34 cellular contexts compared by ENCODE assay signal in the genomic region with DNA sequence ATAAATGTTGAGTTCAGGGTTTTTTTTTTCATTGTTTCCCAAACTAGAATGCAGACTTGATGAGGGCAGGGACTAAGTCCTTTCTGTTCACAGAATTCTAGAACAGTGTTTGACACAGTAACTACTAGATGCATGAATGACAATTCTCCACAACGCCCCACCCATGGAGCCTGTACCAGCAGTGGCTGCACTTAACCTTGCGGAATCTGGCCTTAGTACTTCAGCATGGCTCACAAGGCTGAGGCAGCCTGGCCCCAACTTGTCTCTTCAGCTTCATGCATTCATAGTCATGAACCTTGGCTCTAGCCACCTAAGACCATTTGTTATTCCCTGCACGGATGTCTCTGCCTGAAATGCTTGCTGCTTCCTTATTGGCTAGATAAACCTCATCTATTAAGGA. TPM values are rescaled to one million over a fixed set of nuclear protein-coding genes. Genes with fewer than 3 reads are reported as not detected.
"Had no signal": no experiment of that assay in that cellular context is flagged by ENCODE, and none has a peak within 500 bp of the region (broad histone marks: within the 10 kb centered on the region; RNA-seq: fewer than 3 reads in every experiment).

No MANE protein-coding gene starts in this region.

- H3K36me3 ChIP-seq: ascending aorta, cardiac muscle cell had no signal

- H3K27ac Mint-ChIP-seq: activated CD4-positive, alpha-beta T cell treated with anti-CD3 and anti-CD28 coated beads for 36 hours; activated CD4-positive, alpha-beta T cell treated with anti-CD3 and anti-CD28 coated beads, Interleukin-2, amount 10 ng/mL, durations not matched to agents 7 days and 5 days; activated CD8-positive, alpha-beta T cell treated with anti-CD3 and anti-CD28 coated beads, Interleukin-2, amount 10 ng/mL, durations not matched to agents 7 days and 5 days; activated naive CD4-positive, alpha-beta T cell treated with anti-CD3 and anti-CD28 coated beads, Interleukin-2, amount 50 U/mL, for 24 hours; activated naive CD8-positive, alpha-beta T cell treated with anti-CD3 and anti-CD28 coated beads, Interleukin-2, amount 10 ng/mL, durations not matched to agents 7 days and 5 days; activated T-cell treated with anti-CD3 and anti-CD28 coated beads, Interleukin-2, amount 50 U/mL, for 24 hours; activated T-helper 2 cell treated with anti-CD3 and anti-CD28 coated beads, Interferon-gamma antibody, Interleukin-2, Interleukin-4, amounts not matched to agents 10 μg/mL and 5 μg/mL and 100 μg/mL, durations not matched to agents 14 hours and 24 hours and 36 hours had no signal

- ATAC-seq: activated CD4-positive, alpha-beta T cell treated with anti-CD3 and anti-CD28 coated beads for 36 hours; activated CD4-positive, CD25-positive, alpha-beta regulatory T cell treated with anti-CD3 and anti-CD28 coated beads, Interleukin-2, amount 50 U/mL, for 24 hours; activated CD8-positive, alpha-beta T cell treated with anti-CD3 and anti-CD28 coated beads, Interleukin-2, amount 10 ng/mL, durations not matched to agents 7 days and 5 days had no signal

- H3K9me3 ChIP-seq: ascending aorta had no signal

- H3K4me2 ChIP-seq: PC-9 had no signal

- H3K4me1 ChIP-seq: ascending aorta had no signal

- DNase-seq: activated CD4-positive, alpha-beta T cell treated with anti-CD3 and anti-CD28 coated beads for 36 hours; activated CD4-positive, alpha-beta T cell treated with anti-CD3 and anti-CD28 coated beads, Interleukin-2, amount 10 ng/mL, durations not matched to agents 7 days and 5 days; activated CD4-positive, alpha-beta T cell treated with anti-CD3 and anti-CD28 coated beads, Interleukin-2, amount 50 U/mL, for 48 hours; activated CD8-positive, alpha-beta T cell treated with anti-CD3 and anti-CD28 coated beads, Interleukin-2, amount 10 ng/mL, durations not matched to agents 7 days and 5 days; activated gamma-delta T cell; activated naive CD4-positive, alpha-beta T cell treated with Interleukin-2 at 50 U/mL for 16 hours; activated naive CD8-positive, alpha-beta T cell treated with anti-CD3 and anti-CD28 coated beads, Interleukin-2, amount 10 ng/mL, durations not matched to agents 7 days and 5 days; activated T-cell treated with anti-CD3 and anti-CD28 coated beads, Interleukin-2, amount 50 U/mL, for 24 hours; amygdala; NCI-H1105; NCI-H1417 treated with DMSO at 0.1 percent for 48 hours; NCI-H187 treated with DMSO at 0.1 percent for 48 hours; NCI-H2081; NCI-H2171 treated with DMSO at 0.1 percent for 48 hours; NCI-H2227 treated with DMSO at 0.1 percent for 48 hours; NCI-H446; NCI-H510A treated with DMSO at 0.1 percent for 48 hours; NCI-H526 treated with DMSO at 0.1 percent for 48 hours; NCI-H774; PC-9; Right ventricle myocardium superior; SW 1271; T-helper 1 cell; T-helper 2 cell; T-helper 9 cell; WERI-Rb-1 had no signal

- H3K27ac ChIP-seq: ascending aorta, cardiac muscle cell, PC-9 had no signal

- H2AFZ ChIP-seq: PC-9 had no signal

- H3K27me3 ChIP-seq: ascending aorta, cardiac muscle cell had no signal

- H3K4me3 ChIP-seq: ascending aorta, cardiac muscle cell, PC-9 had no signal

- H3K9me3 Mint-ChIP-seq: activated naive CD8-positive, alpha-beta T cell treated with anti-CD3 and anti-CD28 coated beads, Interleukin-2, amount 10 ng/mL, durations not matched to agents 7 days and 5 days; activated T-cell treated with anti-CD3 and anti-CD28 coated beads, Interleukin-2, amount 50 U/mL, for 24 hours; activated T-helper 2 cell treated with anti-CD3 and anti-CD28 coated beads, Interferon-gamma antibody, Interleukin-2, Interleukin-4, amounts not matched to agents 10 μg/mL and 5 μg/mL and 100 μg/mL, durations not matched to agents 14 hours and 24 hours and 36 hours; central memory CD8-positive, alpha-beta T cell had no signal

- H3K4me1 Mint-ChIP-seq: activated CD4-positive, alpha-beta T cell treated with anti-CD3 and anti-CD28 coated beads for 36 hours; activated naive CD4-positive, alpha-beta T cell treated with anti-CD3 and anti-CD28 coated beads, Interleukin-2, amount 50 U/mL, for 24 hours; central memory CD8-positive, alpha-beta T cell had no signal

- H3K4me3 Mint-ChIP-seq: activated CD4-positive, alpha-beta T cell treated with anti-CD3 and anti-CD28 coated beads for 36 hours; activated CD4-positive, alpha-beta T cell treated with anti-CD3 and anti-CD28 coated beads, Interleukin-2, amount 10 ng/mL, durations not matched to agents 7 days and 5 days; activated CD8-positive, alpha-beta T cell treated with anti-CD3 and anti-CD28 coated beads, Interleukin-2, amount 10 ng/mL, durations not matched to agents 7 days and 5 days; activated naive CD4-positive, alpha-beta T cell treated with anti-CD3 and anti-CD28 coated beads, Interleukin-2, amount 50 U/mL, for 24 hours; activated naive CD8-positive, alpha-beta T cell treated with anti-CD3 and anti-CD28 coated beads, Interleukin-2, amount 10 ng/mL, durations not matched to agents 7 days and 5 days; activated T-cell treated with anti-CD3 and anti-CD28 coated beads, Interleukin-2, amount 50 U/mL, for 24 hours; central memory CD8-positive, alpha-beta T cell had no signal

RNA-seq across cellular contexts. Expression of a gene that starts 29.5 kb away (rescaled TPM):
- total RNA-seq: activated CD4-positive, alpha-beta T cell treated with anti-CD3 and anti-CD28 coated beads for 36 hours; activated CD4-positive, alpha-beta T cell treated with anti-CD3 and anti-CD28 coated beads, Interleukin-2, amount 10 ng/mL, durations not matched to agents 7 days and 5 days; activated CD8-positive, alpha-beta T cell treated with anti-CD3 and anti-CD28 coated beads, Interleukin-2, amount 10 ng/mL, durations not matched to agents 7 days and 5 days; activated naive CD8-positive, alpha-beta T cell treated with anti-CD3 and anti-CD28 coated beads, Interleukin-2, amount 10 ng/mL, durations not matched to agents 7 days and 5 days; activated T-helper 2 cell treated with anti-CD3 and anti-CD28 coated beads, Interferon-gamma antibody, Interleukin-2, Interleukin-4, amounts not matched to agents 10 μg/mL and 5 μg/mL and 100 μg/mL, durations not matched to agents 14 hours and 24 hours and 36 hours; ascending aorta; cardiac muscle cell; MCF 10A; PC-9; Right ventricle myocardium superior had no signal
- polyA plus RNA-seq: adipose tissue, cardiac muscle cell had no signal

RNA-seq across cellular contexts. Expression of a gene that starts 32.8 kb away (rescaled TPM):
- total RNA-seq: ascending aorta had no signal
